Comparison of ENCODE assay signal across 8 cellular contexts in genomic region chr18:76490701-76491171, GRCh38. TPM values are rescaled to one million over a fixed set of nuclear protein-coding genes. Genes with fewer than 3 reads are reported as not detected.
A peak's percentile ranks its signal among the peaks of the same experiment; 100 is the strongest.
DNase-seq lines count a peak whose midpoint lies in the region; ATAC-seq and TF ChIP-seq lines count a peak whose summit lies in the region.

No MANE protein-coding gene starts in this region.

- no peak for TF ChIP-seq EP300 in neural cell (conservative IDR thresholded peaks at IDR 0.05; ENCODE audit: poor library complexity, severe bottlenecking)

- ATAC-seq in GM18868 (IDR thresholded peaks at IDR 0.05; ENCODE audit: unreplicated experiment) (no peak), HG02610 (IDR thresholded peaks at IDR 0.05; ENCODE audit: unreplicated experiment) (no peak), GM21825 (IDR thresholded peaks at IDR 0.05; ENCODE audit: unreplicated experiment) (no peak)

- no peaks in the 10 kb centered on the region for H4K20me1 ChIP-seq in neural cell (ENCODE audit: insufficient read depth)

- H3K36me3 ChIP-seq in esophagus squamous epithelium (no peaks in the 10 kb centered on the region), neural cell (ENCODE audit: insufficient read depth, low read length) (no peaks in the 10 kb centered on the region)

- peaks cover 55% of the 10 kb centered on the region for H3K79me2 ChIP-seq in neural cell (replicated peaks; ENCODE audit: insufficient read depth, low read length)

- H3K9me2 ChIP-seq in neural cell (ENCODE audit: insufficient read depth, low read length) = no peaks in the 10 kb centered on the region

- no peak for TF ChIP-seq POLR2A in esophagus squamous epithelium (IDR thresholded peaks at IDR 0.05)

- intact Hi-C loops in esophagus squamous epithelium (cut with DNase I) = loop anchor here (10.0 kb wide), 1 partner anchor 74 kb away; no protein-coding TSS in a partner anchor

- H3K27me3 ChIP-seq in esophagus squamous epithelium (peaks cover 0 to 7% (median 0%) of the 10 kb centered on the region in 4 donors), neural cell (ENCODE audit: insufficient read depth, low read depth, low read length) (no peaks in the 10 kb centered on the region)

- peak overlapping the region; percentile 72 for H3K9ac ChIP-seq in neural cell (ENCODE audit: low read length)

- H3K9me3 ChIP-seq in esophagus squamous epithelium (no peaks in the 10 kb centered on the region), neural cell (ENCODE audit: low read length) (no peaks in the 10 kb centered on the region)

- no peak for TF ChIP-seq CTCF in LNCaP clone FGC (IDR thresholded peaks at IDR 0.05; ENCODE audit: control insufficient read depth, extremely low read depth, insufficient read depth)
- no peak for TF ChIP-seq CTCF in esophagus squamous epithelium (IDR thresholded peaks at IDR 0.05)
- no peak for TF ChIP-seq CTCF in neural cell (IDR thresholded peaks at IDR 0.05; ENCODE audit: poor library complexity, severe bottlenecking)

- H2AFZ ChIP-seq in neural cell (ENCODE audit: low read depth, low read length) = peak overlapping the region; percentile 24

- H3K4me1 ChIP-seq in esophagus squamous epithelium = peaks cover 9 to 74% (median 22%) of the 10 kb centered on the region in 3 donors

- H3K4me2 ChIP-seq in neural cell (ENCODE audit: low read length) = peak overlapping the region; percentile 81

- H3K27ac ChIP-seq in esophagus squamous epithelium (peak overlapping the region; percentile 90 to 97 (median 94)), neural cell (ENCODE audit: low read length) (peak overlapping the region; percentile 13)

- DNase-seq in Daoy (ENCODE audit: low read depth) (peak; percentile 13), LNCaP clone FGC (ENCODE audit: low read depth) (no peak), activated T-cell treated with anti-CD3 and anti-CD28 coated beads for 1 hour (ENCODE audit: low read depth) (peak; percentile 39), esophagus squamous epithelium (lab: John Stamatoyannopoulos, UW) (no peak)

- H3K4me3 ChIP-seq in LNCaP clone FGC (ENCODE audit: low read depth, low read length) (peak overlapping the region; percentile 35), esophagus squamous epithelium (peak overlapping the region; percentile 65 to 89 (median 71)), neural cell (ENCODE audit: low read length) (peak overlapping the region; percentile 79)

- H3F3A ChIP-seq in neural cell (ENCODE audit: insufficient read depth, low read length, poor library complexity, severe bottlenecking) = peaks cover 8% of the 10 kb centered on the region

- 3 to 13% methylated on average over 1 to 12 of the region's 32 CpGs for WGBS in esophagus squamous epithelium, 2 donors

- peak; percentile 20 for TF ChIP-seq RAD21 in neural cell (conservative IDR thresholded peaks at IDR 0.05)

TF ChIP-seq in neural cell, 6 proteins besides CTCF, POLR2A, EP300 and RAD21:
- TF ChIP-seq MXI1 (conservative IDR thresholded peaks at IDR 0.05; ENCODE audit: poor library complexity, severe bottlenecking) (peak; percentile 42), POLR2AphosphoS5 (IDR thresholded peaks at IDR 0.05) (no peak), SMC3 (conservative IDR thresholded peaks at IDR 0.05; ENCODE audit: poor library complexity) (peak; percentile 14)

RNA-seq across cellular contexts. Expression of gene ZNF516, which starts 4.3 kb away (rescaled TPM):
- 4.9 and 6.3 TPM in 2 replicates for total RNA-seq in Daoy (2014; rRNA removed; shearing (Covaris generic))
- 10 to 100 TPM; 18.0 to 23.9 (median 19.2) TPM for total RNA-seq in esophagus squamous epithelium
- 8.3 and 11.5 TPM in 2 replicates for polyA plus RNA-seq in neural cell
- polyA minus RNA-seq in neural cell = 33.2 and 39.4 TPM in 2 replicates

Comparison
In these comparisons a context has a peak if more than half of its experiments do, and no peak if none do; other contexts are left out.
1. DNase-seq: peak in Daoy (single experiment) and activated T-cell treated with anti-CD3 and anti-CD28 coated beads for 1 hour (single experiment); none in LNCaP clone FGC (single experiment) and esophagus squamous epithelium (single experiment).
2. Peak in every context shown above with its lines, with median percentiles within 50 percentile points of each other: H3K4me3 ChIP-seq.